ENCODE assay signal across 10 cellular contexts in the genomic region with DNA sequence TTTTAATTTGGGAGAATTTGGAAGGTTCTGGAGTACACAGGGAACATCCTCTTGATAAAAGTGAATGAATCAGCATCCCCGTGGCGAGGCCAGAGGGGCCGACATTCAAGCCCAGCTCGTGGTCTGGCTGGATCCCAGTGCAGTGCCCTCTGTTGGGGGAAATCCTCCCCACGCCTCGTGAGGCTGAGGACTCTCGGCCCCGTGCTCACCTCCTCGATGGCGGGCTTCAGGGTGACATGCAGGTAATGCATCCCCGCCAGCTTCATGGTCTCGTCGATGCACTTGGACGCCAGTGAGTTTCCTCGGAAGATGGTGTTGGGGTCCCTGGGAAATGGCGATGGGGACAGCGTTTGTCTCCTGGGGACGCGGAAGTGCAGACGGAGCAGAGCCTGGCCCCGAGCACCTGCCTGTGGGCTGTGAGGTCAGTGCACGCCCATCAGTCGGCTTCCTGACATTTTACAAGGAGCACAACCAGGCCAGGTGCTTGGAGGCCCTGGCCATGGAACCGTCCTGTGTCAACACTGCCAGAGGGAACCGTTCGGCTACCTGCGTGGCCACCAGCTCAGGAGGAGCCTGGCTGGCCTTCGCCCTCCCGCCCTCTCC. TPM values are rescaled to one million over a fixed set of nuclear protein-coding genes. Genes with fewer than 3 reads are reported as not detected.
DNase-seq lines count a peak whose midpoint lies in the region; ATAC-seq and TF ChIP-seq lines count a peak whose summit lies in the region.
"Had no signal": no experiment of that assay in that cellular context is flagged by ENCODE, and none has a peak within 500 bp of the region (broad histone marks: within the 10 kb centered on the region; RNA-seq: fewer than 3 reads in every experiment).

No MANE protein-coding gene starts in this region.

- H3K4me3 ChIP-seq in H7 (ENCODE audit: insufficient read depth, low read depth, low read length) (no peak overlapping the region), mesenchymal stem cell (ENCODE audit: insufficient read depth in 1 of 2, low read depth in 1 of 2, low read length in 2 of 2) (no peak overlapping the region), lower lobe of right lung (no peak overlapping the region)

- no peak overlapping the region for H2BK120ac ChIP-seq in mesenchymal stem cell (ENCODE audit: low read depth, low read length)

- H3K27ac ChIP-seq in mesenchymal stem cell (ENCODE audit: low read length, poor library complexity, severe bottlenecking) (no peak overlapping the region), lower lobe of right lung (no peak overlapping the region)

- H3K79me1 ChIP-seq in mesenchymal stem cell (replicated peaks; ENCODE audit: low read length, poor library complexity, severe bottlenecking) = peaks cover 52% of the 10 kb centered on the region

- H3K4me2 ChIP-seq in mesenchymal stem cell (ENCODE audit: low read length, poor library complexity, severe bottlenecking) = no peak overlapping the region

- H4K8ac ChIP-seq in mesenchymal stem cell (ENCODE audit: low read length) = no peak overlapping the region

- no peak overlapping the region for H3K27ac Mint-ChIP-seq in mesothelial cell of epicardium

- no peak overlapping the region for H3K23ac ChIP-seq in mesenchymal stem cell (ENCODE audit: low read length in 2 of 2)

- DNase-seq in AG20443 (ENCODE audit: low spot score) (peak; percentile 49), H7 (peak; percentile 90), amniotic epithelial cell (ENCODE audit: low read depth) (peak; percentile 44), mesenchymal stem cell (no peak), C1 segment of cervical spinal cord (lab: John Stamatoyannopoulos, UW) (no peak), mesothelial cell of epicardium (ENCODE audit: low spot score in 2 of 2, unreplicated experiment in 2 of 2) (no peak), lower lobe of right lung (no peak)
- DNase-seq: Karpas-422, NCI-H510A had no signal

- ATAC-seq in activated CD4-positive, CD25-positive, alpha-beta regulatory T cell treated with anti-CD3 and anti-CD28 coated beads, Interleukin-2, amount 50 U/mL, for 24 hours = no peak
- ATAC-seq in lower lobe of right lung = no peak

- H3K9ac ChIP-seq in mesenchymal stem cell (ENCODE audit: low read length) = peak overlapping the region; percentile 43

- no peak for TF ChIP-seq CTCF in mesothelial cell of epicardium (IDR thresholded peaks at IDR 0.05; ENCODE audit: unreplicated experiment)
- no peak for TF ChIP-seq CTCF in lower lobe of right lung (IDR thresholded peaks at IDR 0.05)

- no peaks in the 10 kb centered on the region for H3K36me3 Mint-ChIP-seq in mesothelial cell of epicardium

- H2BK15ac ChIP-seq in mesenchymal stem cell (ENCODE audit: low read depth, poor library complexity, severe bottlenecking) = no peak overlapping the region

- 89% methylated on average over 29 of the region's 29 CpGs for WGBS in mesenchymal stem cell

- no peaks in the 10 kb centered on the region for H3K27me3 ChIP-seq in H7 (ENCODE audit: control insufficient read depth, insufficient read depth, low read length)
- no peaks in the 10 kb centered on the region for H3K27me3 ChIP-seq in mesenchymal stem cell (ENCODE audit: control insufficient read depth in 1 of 2, insufficient read depth in 1 of 2, low read length in 2 of 2)
- no peaks in the 10 kb centered on the region for H3K27me3 ChIP-seq in lower lobe of right lung (ENCODE audit: low read depth)

- no peak overlapping the region for H3K4me3 Mint-ChIP-seq in mesothelial cell of epicardium

- intact Hi-C loops in lower lobe of right lung (cut with DNase I) = no loop called here

- no peaks in the 10 kb centered on the region for H3K9me3 ChIP-seq in mesenchymal stem cell (ENCODE audit: control insufficient read depth, low read length)
- no peaks in the 10 kb centered on the region for H3K9me3 ChIP-seq in lower lobe of right lung

- no peaks in the 10 kb centered on the region for H3K9me3 Mint-ChIP-seq in mesothelial cell of epicardium

- H2AFZ ChIP-seq in mesenchymal stem cell (ENCODE audit: low read depth, low read length) = no peak overlapping the region

- H3K36me3 ChIP-seq in H7 (replicated peaks; ENCODE audit: control insufficient read depth, insufficient read depth, low read length) = peaks cover 4% of the 10 kb centered on the region
- peaks cover 91 to 95% of the 10 kb centered on the region in 2 experiments for H3K36me3 ChIP-seq in mesenchymal stem cell (ENCODE audit: control insufficient read depth in 1 of 2, insufficient read depth in 2 of 2, low read depth in 1 of 2, low read length in 2 of 2)
- H3K36me3 ChIP-seq in lower lobe of right lung = peaks cover 74% of the 10 kb centered on the region

- no peak overlapping the region for H3K14ac ChIP-seq in mesenchymal stem cell (ENCODE audit: low read length in 2 of 2)

- H3K4ac ChIP-seq in mesenchymal stem cell (ENCODE audit: low read depth in 1 of 2, low read length in 2 of 2) = no peak overlapping the region

- no peak overlapping the region for H2BK12ac ChIP-seq in mesenchymal stem cell (ENCODE audit: low read length in 2 of 2)

- H3K4me1 Mint-ChIP-seq in mesothelial cell of epicardium = peaks cover 2% of the 10 kb centered on the region

- H3K4me1 ChIP-seq in mesenchymal stem cell (ENCODE audit: control insufficient read depth, insufficient read depth, low read depth, low read length) (peaks cover 12% of the 10 kb centered on the region), lower lobe of right lung (no peaks in the 10 kb centered on the region)

- no peak overlapping the region for H2AK5ac ChIP-seq in mesenchymal stem cell (ENCODE audit: low read length, severe bottlenecking)

- no peak overlapping the region for H2BK5ac ChIP-seq in mesenchymal stem cell (ENCODE audit: low read depth, low read length, poor library complexity, severe bottlenecking)

- no peak overlapping the region for H3K18ac ChIP-seq in mesenchymal stem cell (ENCODE audit: low read depth in 1 of 2, low read length in 2 of 2)

- H4K91ac ChIP-seq in mesenchymal stem cell (ENCODE audit: low read length) = no peak overlapping the region

- H3K27me3 Mint-ChIP-seq in mesothelial cell of epicardium (ENCODE audit: low read depth) = no peaks in the 10 kb centered on the region

RNA-seq across cellular contexts. Expression of a gene that starts 43.3 kb away (rescaled TPM):
- total RNA-seq in H7 (2014; rRNA removed; shearing (Covaris generic)) = not detected in 2 replicates
- 0.43 TPM for polyA plus RNA-seq in mesenchymal stem cell (2013, experiment 1 of 2)
- polyA plus RNA-seq in mesenchymal stem cell (2013, experiment 2 of 2) = 0.45 TPM
- total RNA-seq in mesothelial cell of epicardium (0.54 to 1.8 TPM (median 0.57 TPM) in 3 replicates), lower lobe of right lung (14.0 TPM)

Comparison
In these comparisons a context has a peak if more than half of its experiments do, and no peak if none do; other contexts are left out.
1. DNase-seq: peak in AG20443 (single experiment), H7 (single experiment) and amniotic epithelial cell (single experiment); none in mesenchymal stem cell (single experiment), C1 segment of cervical spinal cord (0 of 14), mesothelial cell of epicardium (0 of 2) and lower lobe of right lung (single experiment).